In the genomic region with DNA sequence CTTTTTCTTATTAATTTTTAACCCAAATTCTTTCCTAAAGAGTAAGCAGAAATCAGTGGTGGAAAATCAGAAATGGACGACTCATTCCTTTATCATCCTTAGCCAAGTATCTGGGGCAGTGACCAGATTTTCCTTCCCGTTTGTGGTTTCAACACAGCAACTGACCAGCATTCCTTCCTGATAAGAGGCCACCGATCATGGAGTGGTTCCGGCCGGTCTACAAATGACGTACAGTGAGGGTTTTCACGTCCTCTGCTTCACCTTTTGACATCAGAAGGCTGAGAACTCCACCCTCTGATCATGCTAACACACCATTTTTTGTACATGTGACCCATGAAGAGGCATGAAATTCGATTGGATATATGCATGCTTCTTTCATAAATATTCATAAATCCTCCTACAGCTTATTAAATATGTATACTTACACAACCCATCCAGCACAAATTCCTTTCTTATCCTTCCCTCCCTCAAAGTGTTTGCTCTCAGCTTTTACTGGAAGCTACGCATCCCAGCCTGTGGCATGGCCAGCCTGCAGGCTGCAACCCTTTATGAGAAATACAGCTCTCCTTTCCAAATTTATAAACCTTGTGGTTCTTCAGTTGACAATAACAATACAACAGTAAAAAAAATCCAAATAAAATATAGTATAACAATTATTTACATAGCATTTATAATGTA, we compare ENCODE assay signal across 1 cellular context.
TF ChIP-seq lines count a peak whose summit lies in the region.

No MANE protein-coding gene starts in this region.

TF ChIP-seq in SK-N-SH treated with all-trans-retinoic acid at 6 μM for 48 hours, 23 proteins besides CTCF, POLR2A, EP300 and RAD21 (continued from another document):
- TF ChIP-seq POU6F1 (CRISPR knock-in tag; IDR thresholded peaks at IDR 0.05; ENCODE audit: borderline replicate concordance, low read depth) (no peak), SNAI2 (CRISPR knock-in tag; IDR thresholded peaks at IDR 0.05) (no peak), RARB (CRISPR knock-in tag; IDR thresholded peaks at IDR 0.05) (no peak)
TF ChIP-seq in SK-N-SH treated with all-trans-retinoic acid at 6 μM for 48 hours: peak in this region for 0.
